Comparison of ENCODE assay signal across 14 cellular contexts in genomic region chr2:172672999-172673726, GRCh38.
A peak's percentile ranks its signal among the peaks of the same experiment; 100 is the strongest.
DNase-seq lines count a peak whose midpoint lies in the region; FAIRE-seq and TF ChIP-seq lines count a peak whose summit lies in the region.
"Had no signal": no experiment of that assay in that cellular context is flagged by ENCODE, and none has a peak within 500 bp of the region (broad histone marks: within the 10 kb centered on the region; RNA-seq: fewer than 3 reads in every experiment).

No MANE protein-coding gene starts in this region.

- H3K27ac ChIP-seq in liver (ENCODE audit: low read depth in 1 of 2, low read length in 2 of 2) (peak overlapping the region in 1 of 2 donors; percentile 50), left ventricle myocardium inferior (replicated peaks) (no peak overlapping the region)
- H3K27ac ChIP-seq: heart left ventricle, right atrium auricular region, uterus had no signal

- DNase-seq in ELR (ENCODE audit: low read depth) = peak; percentile 65
- peak; percentile 63 for DNase-seq in NCI-H226
- DNase-seq in bronchial epithelial cell (ENCODE audit: low read depth) = peak; percentile 82
- no peak for DNase-seq in NCI-H128 (lab: John Stamatoyannopoulos, UW; ENCODE audit: unreplicated experiment)
- DNase-seq in left ventricle myocardium inferior = no peak
- no peak for DNase-seq in AML-193 (lab: John Stamatoyannopoulos, UW)
- no peak for DNase-seq in cerebellar nuclear complex (lab: John Stamatoyannopoulos, UW)
- DNase-seq: activated CD4-positive, alpha-beta memory T cell treated with anti-CD3 and anti-CD28 coated beads for 36 hours; activated gamma-delta T cell; heart left ventricle; nephron progenitor cell; uterus had no signal

- TF ChIP-seq CTCF in bronchial epithelial cell (IDR thresholded peaks at IDR 0.05; ENCODE audit: insufficient read depth, low read length, severe bottlenecking) (no peak), liver (IDR thresholded peaks at IDR 0.05; ENCODE audit: low read depth, low read length, missing input control) (no peak), left ventricle myocardium inferior (IDR thresholded peaks at IDR 0.05; ENCODE audit: borderline replicate concordance) (no peak)

- no peak overlapping the region for H3K9ac ChIP-seq in liver (ENCODE audit: low read depth in 1 of 2, low read length in 2 of 2)

- no peaks in the 10 kb centered on the region for H3K36me3 ChIP-seq in bronchial epithelial cell (ENCODE audit: control insufficient read depth, insufficient read depth, low read length)
- no peaks in the 10 kb centered on the region for H3K36me3 ChIP-seq in liver (ENCODE audit: control insufficient read depth in 4 of 4, insufficient read depth in 3 of 4, low read depth in 1 of 4, low read length in 3 of 4)
- no peaks in the 10 kb centered on the region for H3K36me3 ChIP-seq in left ventricle myocardium inferior
- H3K36me3 ChIP-seq: heart left ventricle, right atrium auricular region, uterus had no signal

- H3K9me3 ChIP-seq in liver (ENCODE audit: control insufficient read depth in 4 of 4, low read length in 3 of 4) (no peaks in the 10 kb centered on the region), left ventricle myocardium inferior (replicated peaks) (peaks cover 11% of the 10 kb centered on the region)
- H3K9me3 ChIP-seq: uterus had no signal

- TF ChIP-seq RAD21 in liver (IDR thresholded peaks at IDR 0.05) = peak in 1 of 2 donors; percentile 22

- H3K4me3 ChIP-seq in bronchial epithelial cell (ENCODE audit: low read depth, low read length) (no peak overlapping the region), liver (ENCODE audit: low read depth in 1 of 3, low read length in 3 of 3) (no peak overlapping the region), left ventricle myocardium inferior (no peak overlapping the region)
- H3K4me3 ChIP-seq: right atrium auricular region, uterus had no signal

- 56% methylated on average over 6 of the region's 6 CpGs for WGBS in liver

- FAIRE-seq in bronchial epithelial cell (lab: Jason Lieb, UNC) = peak; percentile 52

- H3K4me1 ChIP-seq in liver (ENCODE audit: control insufficient read depth in 4 of 4, insufficient read depth in 4 of 4, low read length in 3 of 4) (peaks cover 0 to 14% (median 4%) of the 10 kb centered on the region in 4 donors), left ventricle myocardium inferior (peaks cover 4% of the 10 kb centered on the region)
- H3K4me1 ChIP-seq: right atrium auricular region had no signal

- no peaks in the 10 kb centered on the region for H3K27me3 ChIP-seq in bronchial epithelial cell (ENCODE audit: control insufficient read depth, insufficient read depth, low read length)
- no peaks in the 10 kb centered on the region for H3K27me3 ChIP-seq in liver (ENCODE audit: control insufficient read depth in 4 of 4, insufficient read depth in 4 of 4, low read length in 3 of 4)
- no peaks in the 10 kb centered on the region for H3K27me3 ChIP-seq in left ventricle myocardium inferior (ENCODE audit: low read depth)
- H3K27me3 ChIP-seq: heart left ventricle, right atrium auricular region, uterus had no signal

- intact Hi-C loops in left ventricle myocardium inferior (cut with micrococcal nuclease) = no loop called here

TF ChIP-seq in liver, 16 proteins besides CTCF, POLR2A, EP300 and RAD21:
- no peak for TF ChIP-seq EGR1 (IDR thresholded peaks at IDR 0.05; ENCODE audit: low read depth in 2 of 2)
- TF ChIP-seq YY1 (IDR thresholded peaks at IDR 0.05) = peak; percentile 44
- no peak for TF ChIP-seq FOXA1 (IDR thresholded peaks at IDR 0.05)
- TF ChIP-seq HNF4G (IDR thresholded peaks at IDR 0.05) = peak; percentile 4
- TF ChIP-seq JUND (IDR thresholded peaks at IDR 0.05) = no peak
- no peak for TF ChIP-seq SP1 (IDR thresholded peaks at IDR 0.05)
- TF ChIP-seq TAF1 (conservative IDR thresholded peaks at IDR 0.05) = no peak
- TF ChIP-seq MAX (IDR thresholded peaks at IDR 0.05) = no peak
- TF ChIP-seq HNF4A (conservative IDR thresholded peaks at IDR 0.05) = peak; percentile 48 to 56
- TF ChIP-seq NR2F2 (IDR thresholded peaks at IDR 0.05) = peak; percentile 62
- TF ChIP-seq FOXA2 (IDR thresholded peaks at IDR 0.05) = peak; percentile 5
- no peak for TF ChIP-seq ZBTB33 (IDR thresholded peaks at IDR 0.05)
- no peak for TF ChIP-seq GABPA (IDR thresholded peaks at IDR 0.05 in 1 of 2, conservative IDR thresholded peaks at IDR 0.05 in 1 of 2)
- TF ChIP-seq REST (IDR thresholded peaks at IDR 0.05) = no peak
- TF ChIP-seq ATF3 (IDR thresholded peaks at IDR 0.05) = no peak
- peak in 1 of 2 donors; percentile 64 for TF ChIP-seq RXRA (IDR thresholded peaks at IDR 0.05)

Comparison
In these comparisons a context has a peak if more than half of its experiments do, and no peak if none do; other contexts are left out.
1. DNase-seq: peak in ELR (single experiment), NCI-H226 (single experiment) and bronchial epithelial cell (single experiment); none in NCI-H128 (single experiment), left ventricle myocardium inferior (single experiment), AML-193 (0 of 2) and cerebellar nuclear complex (0 of 2).